Comparison of ENCODE assay signal across 10 cellular contexts in genomic region chr6:73354389-73354651, GRCh38. TPM values are rescaled to one million over a fixed set of nuclear protein-coding genes. Genes with fewer than 3 reads are reported as not detected.
"Had no signal": no experiment of that assay in that cellular context is flagged by ENCODE, and none has a peak within 500 bp of the region (broad histone marks: within the 10 kb centered on the region; RNA-seq: fewer than 3 reads in every experiment).

No MANE protein-coding gene starts in this region.

- FAIRE-seq: H54 had no signal

- H3K27ac ChIP-seq: GM23248 had no signal

- H3K9ac ChIP-seq: GM23248 had no signal

- H3K9me3 ChIP-seq: HAP-1 had no signal

- H3K4me2 ChIP-seq: GM23338 had no signal

- H3K4me3 ChIP-seq: GM23248, GM23338, HAP-1 had no signal

- H2AFZ ChIP-seq: GM23248 had no signal

- DNase-seq: GM23248, GOT3, HCEC 1CT, HFFc6 had no signal

- H3K36me3 ChIP-seq: HAP-1 had no signal

RNA-seq across cellular contexts. Expression of gene DPPA5, which starts 0.2 kb away (rescaled TPM):
- total RNA-seq: GM23248, H4, HFFc6 had no signal
- polyA plus RNA-seq: GM23248 had no signal

RNA-seq across cellular contexts. Expression of gene KHDC3L, which starts 8.1 kb away (rescaled TPM):
- total RNA-seq: GM23248, GM23338, H4, HFFc6 had no signal
- polyA plus RNA-seq: GM23248, GM23338 had no signal

RNA-seq across cellular contexts. Expression of gene OOEP, which starts 15.4 kb away (rescaled TPM):
- total RNA-seq: GM23248, GM23338, H4, H7, H9, HFFc6 had no signal
- polyA plus RNA-seq: GM23248 had no signal

RNA-seq across cellular contexts. Expression of gene DDX43, which starts 40.3 kb away (rescaled TPM):
- total RNA-seq: H4, HFFc6 had no signal
